10 cellular contexts compared by ENCODE assay signal in genomic region chr11:71999813-72000590, GRCh38. TPM values are rescaled to one million over a fixed set of nuclear protein-coding genes. Genes with fewer than 3 reads are reported as not detected.
DNase-seq lines count a peak whose midpoint lies in the region; ATAC-seq and TF ChIP-seq lines count a peak whose summit lies in the region.
"Had no signal": no experiment of that assay in that cellular context is flagged by ENCODE, and none has a peak within 500 bp of the region (broad histone marks: within the 10 kb centered on the region; RNA-seq: fewer than 3 reads in every experiment).

No MANE protein-coding gene starts in this region.

- peaks cover 22 to 67% (median 46%) of the 10 kb centered on the region in 3 donors for H3K36me3 ChIP-seq in tibial artery

- peaks cover 37% of the 10 kb centered on the region for H3K4me1 Mint-ChIP-seq in activated naive CD4-positive, alpha-beta T cell treated with anti-CD3 and anti-CD28 coated beads, Interleukin-2, amount 50 U/mL, for 24 hours
- H3K4me1 Mint-ChIP-seq in central memory CD8-positive, alpha-beta T cell = peaks cover 48% of the 10 kb centered on the region
- H3K4me1 Mint-ChIP-seq in naive B cell = peaks cover 33 to 45% (median 43%) of the 10 kb centered on the region in 3 donors

- H3K9me3 ChIP-seq in tibial artery = no peaks in the 10 kb centered on the region

- H3K36me3 Mint-ChIP-seq in activated naive CD4-positive, alpha-beta T cell treated with anti-CD3 and anti-CD28 coated beads, Interleukin-2, amount 50 U/mL, for 24 hours = peaks cover 4% of the 10 kb centered on the region
- H3K36me3 Mint-ChIP-seq in central memory CD8-positive, alpha-beta T cell (ENCODE audit: insufficient read depth) = peaks cover 20% of the 10 kb centered on the region
- peaks cover 0 to 13% of the 10 kb centered on the region in 2 donors for H3K36me3 Mint-ChIP-seq in naive B cell

- peak overlapping the region; percentile 97 for H3K27ac Mint-ChIP-seq in activated naive CD4-positive, alpha-beta T cell treated with anti-CD3 and anti-CD28 coated beads, Interleukin-2, amount 50 U/mL, for 24 hours
- H3K27ac Mint-ChIP-seq in central memory CD8-positive, alpha-beta T cell (ENCODE audit: low read depth) = peak overlapping the region; percentile 99
- peak overlapping the region in 4 of 6 donors; percentile 64 to 92 (median 78) for H3K27ac Mint-ChIP-seq in naive B cell

- no peaks in the 10 kb centered on the region for H3K27me3 ChIP-seq in tibial artery

- H3K4me1 ChIP-seq in tibial artery = peaks cover 0 to 24% (median 16%) of the 10 kb centered on the region in 4 donors

- peak overlapping the region; percentile 44 to 65 for H3K27ac ChIP-seq in tibial artery
- H3K27ac ChIP-seq: C4-2B had no signal

- ATAC-seq in central memory CD8-positive, alpha-beta T cell (replicated peaks; ENCODE audit: extremely low read depth, poor library complexity, severe bottlenecking) = no peak
- ATAC-seq in naive B cell (ENCODE audit: low read depth in 2 of 2) (no peak), GM19463 (IDR thresholded peaks at IDR 0.05; ENCODE audit: unreplicated experiment) (no peak), HG03469 (IDR thresholded peaks at IDR 0.05; ENCODE audit: unreplicated experiment) (no peak)

- peak overlapping the region in 1 of 2 donors; percentile 28 for H3K4me3 ChIP-seq in tibial artery

- TF ChIP-seq CTCF in tibial artery (IDR thresholded peaks at IDR 0.05) = no peak

- intact Hi-C loops in tibial artery (cut with DNase I; ENCODE audit: low total_unique reads) = no loop called here

- H3K9me3 Mint-ChIP-seq in activated naive CD4-positive, alpha-beta T cell treated with anti-CD3 and anti-CD28 coated beads, Interleukin-2, amount 50 U/mL, for 24 hours = no peaks in the 10 kb centered on the region
- H3K9me3 Mint-ChIP-seq in central memory CD8-positive, alpha-beta T cell = no peaks in the 10 kb centered on the region
- H3K9me3 Mint-ChIP-seq in naive B cell = no peaks in the 10 kb centered on the region

- no peaks in the 10 kb centered on the region for H3K27me3 Mint-ChIP-seq in activated naive CD4-positive, alpha-beta T cell treated with anti-CD3 and anti-CD28 coated beads, Interleukin-2, amount 50 U/mL, for 24 hours
- no peaks in the 10 kb centered on the region for H3K27me3 Mint-ChIP-seq in central memory CD8-positive, alpha-beta T cell
- no peaks in the 10 kb centered on the region for H3K27me3 Mint-ChIP-seq in naive B cell

- no peak for DNase-seq in activated naive CD4-positive, alpha-beta T cell treated with anti-CD3 and anti-CD28 coated beads, Interleukin-2, amount 50 U/mL, for 16 hours
- no peak for DNase-seq in central memory CD8-positive, alpha-beta T cell (ENCODE audit: low spot score in 2 of 2)
- DNase-seq in naive B cell (no peak), tibial artery (no peak), islet precursor cell (no peak)
- DNase-seq: NCI-H187 treated with DMSO at 0.1 percent for 48 hours had no signal

- H3K4me3 Mint-ChIP-seq in activated naive CD4-positive, alpha-beta T cell treated with anti-CD3 and anti-CD28 coated beads, Interleukin-2, amount 50 U/mL, for 24 hours = peak overlapping the region; percentile 93
- peak overlapping the region; percentile 86 for H3K4me3 Mint-ChIP-seq in central memory CD8-positive, alpha-beta T cell
- peak overlapping the region in 4 of 8 donors; percentile 82 to 93 (median 88) for H3K4me3 Mint-ChIP-seq in naive B cell

RNA-seq across cellular contexts. Expression of gene IL18BP, which starts 1.3 kb away (rescaled TPM):
- polyA plus RNA-seq in naive B cell (ENCODE audit: low read depth in 6 of 6) = 10 to 100 TPM in 1 of 6 donors, 1 to 10 TPM in 5; 2.1 to 10.4 (median 5.7) TPM
